In the genomic region with DNA sequence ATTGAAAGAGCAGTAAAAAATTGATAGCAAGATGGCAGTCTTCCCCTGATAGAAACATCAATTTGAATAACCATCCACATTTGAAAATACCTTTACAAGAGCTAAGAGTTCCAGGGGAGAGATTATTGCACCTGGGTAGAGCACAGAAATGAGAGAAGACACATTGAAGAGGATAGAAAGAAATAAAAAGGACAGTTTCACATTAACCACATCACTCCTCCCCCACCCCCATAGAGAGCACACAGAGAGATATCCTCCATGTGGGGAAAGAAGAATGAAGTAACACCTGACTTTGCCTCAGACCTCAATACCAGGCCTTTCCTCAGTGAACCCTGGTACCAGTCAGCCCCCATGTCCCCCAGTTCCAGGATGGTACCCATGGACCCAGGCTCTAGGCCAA, we compare ENCODE assay signal across 25 cellular contexts.
"Had no signal": no experiment of that assay in that cellular context is flagged by ENCODE, and none has a peak within 500 bp of the region (broad histone marks: within the 10 kb centered on the region; RNA-seq: fewer than 3 reads in every experiment).

No MANE protein-coding gene starts in this region.

- H3K36me3 ChIP-seq: colonic mucosa, esophagus squamous epithelium, gastrocnemius medialis, heart right ventricle, left lung, lower lobe of right lung had no signal

- H3K4me3 ChIP-seq: colonic mucosa, esophagus squamous epithelium, gastrocnemius medialis, heart right ventricle, left lung, lower lobe of right lung had no signal

- DNase-seq: colonic mucosa; cortex of kidney; effector CD8-positive, alpha-beta T cell; effector memory CD8-positive, alpha-beta T cell; endodermal cell; erythroblast; esophagus squamous epithelium; foreskin fibroblast; foreskin melanocyte; gastrocnemius medialis; glutamatergic neuron; head of caudate nucleus; heart right ventricle; hippocampal formation; left cardiac atrium; left ventricle myocardium superior; lower lobe of right lung; mesendoderm; midbrain; naive thymus-derived CD4-positive, alpha-beta T cell had no signal

- H3K27me3 ChIP-seq: colonic mucosa, esophagus squamous epithelium, gastrocnemius medialis, heart right ventricle, left lung had no signal

- H3K4me1 ChIP-seq: colonic mucosa, esophagus squamous epithelium, gastrocnemius medialis, heart right ventricle, left lung, lower lobe of right lung had no signal

- ATAC-seq: effector memory CD8-positive, alpha-beta T cell; esophagus mucosa; gastrocnemius medialis; heart right ventricle; left cardiac atrium; left lung; left ventricle myocardium superior; lower lobe of right lung; naive thymus-derived CD4-positive, alpha-beta T cell had no signal

- FAIRE-seq: islet of Langerhans, keratinocyte had no signal

- H3K27ac ChIP-seq: colonic mucosa, epithelial cell of prostate, esophagus squamous epithelium, gastrocnemius medialis, heart right ventricle, left lung, lower lobe of right lung had no signal

- H3K9me3 ChIP-seq: colonic mucosa, esophagus squamous epithelium, gastrocnemius medialis, left lung, lower lobe of right lung had no signal
